In the genomic region with DNA sequence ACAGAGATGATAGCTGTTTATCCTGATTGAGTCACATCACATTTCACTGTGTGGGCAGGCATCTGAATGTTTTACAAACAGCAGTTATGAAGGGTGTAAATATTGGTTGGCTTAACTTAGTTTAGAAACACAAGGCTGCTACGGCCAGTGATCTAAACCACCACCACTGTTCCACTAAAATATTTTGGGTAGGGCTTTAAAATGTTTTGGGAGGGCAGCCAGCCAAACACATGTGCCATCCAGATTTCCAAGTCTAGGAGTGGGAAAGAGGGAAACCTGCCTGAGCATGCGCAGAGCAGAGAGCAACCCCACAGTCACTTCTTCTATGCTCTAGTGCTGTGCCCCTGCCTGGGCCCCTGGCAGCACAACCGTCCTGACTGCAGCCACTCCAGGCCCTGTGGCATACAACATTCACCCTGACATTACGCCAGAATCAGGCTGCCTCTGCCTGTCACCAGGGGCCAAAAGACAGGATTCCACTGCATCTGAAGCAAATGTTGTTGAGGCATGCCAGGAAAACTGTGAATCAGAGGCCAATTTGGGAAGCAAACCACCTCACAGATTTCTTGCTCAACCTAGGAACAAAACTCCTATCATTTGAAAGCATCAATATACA, we compare ENCODE assay signal across 12 cellular contexts.
DNase-seq lines count a peak whose midpoint lies in the region; ATAC-seq and TF ChIP-seq lines count a peak whose summit lies in the region.
"Had no signal": no experiment of that assay in that cellular context is flagged by ENCODE, and none has a peak within 500 bp of the region (broad histone marks: within the 10 kb centered on the region; RNA-seq: fewer than 3 reads in every experiment).

No MANE protein-coding gene starts in this region.

- no peak for ATAC-seq in HG02588 (IDR thresholded peaks at IDR 0.05; ENCODE audit: unreplicated experiment)

- H3K9me3 ChIP-seq in esophagus squamous epithelium: no peaks in the 10 kb centered on the region
- H3K9me3 ChIP-seq in muscle layer of duodenum (ENCODE audit: control insufficient read depth in 1 of 2, low read length in 2 of 2): no peaks in the 10 kb centered on the region
- H3K9me3 ChIP-seq in prostate gland: no peaks in the 10 kb centered on the region
- H3K9me3 ChIP-seq: BLaER1 had no signal

- H3K27ac ChIP-seq in ACC112 (ENCODE audit: low read depth, low read length): peak overlapping the region; percentile 91
- H3K27ac ChIP-seq in esophagus squamous epithelium: peak overlapping the region in 3 of 4 donors; percentile 42 to 84 (median 47)
- peak overlapping the region; percentile 3 for H3K27ac ChIP-seq in muscle layer of duodenum (ENCODE audit: low read length)
- no peak overlapping the region for H3K27ac ChIP-seq in prostate gland
- H3K27ac ChIP-seq: BLaER1 had no signal

- intact Hi-C loops in esophagus squamous epithelium (cut with DNase I) (no loop called here), prostate gland (cut with DNase I) (no loop called here)

- H3K27me3 ChIP-seq in ACC112 (ENCODE audit: insufficient read depth, low read length) (no peaks in the 10 kb centered on the region), esophagus squamous epithelium (no peaks in the 10 kb centered on the region), muscle layer of duodenum (ENCODE audit: low read depth, low read length) (no peaks in the 10 kb centered on the region), prostate gland (replicated peaks; ENCODE audit: insufficient read depth) (no peaks in the 10 kb centered on the region)
- H3K27me3 ChIP-seq: BLaER1 had no signal

- H3K4me3 ChIP-seq in ACC112 (ENCODE audit: low read depth, low read length): peak overlapping the region; percentile 40
- no peak overlapping the region for H3K4me3 ChIP-seq in esophagus squamous epithelium
- H3K4me3 ChIP-seq in muscle layer of duodenum (ENCODE audit: low read depth in 1 of 2, low read length in 2 of 2): no peak overlapping the region
- no peak overlapping the region for H3K4me3 ChIP-seq in prostate gland
- H3K4me3 ChIP-seq: BLaER1 had no signal

- DNase-seq in NCI-H460 (ENCODE audit: extremely low read depth, low read depth) (peak; percentile 85), esophagus squamous epithelium (lab: John Stamatoyannopoulos, UW) (no peak), DMS114 treated with DMSO at 0.1 percent for 48 hours (lab: John Stamatoyannopoulos, UW; ENCODE audit: unreplicated experiment) (no peak), NCI-H2171 (lab: John Stamatoyannopoulos, UW) (no peak), prostate gland (ENCODE audit: low spot score) (no peak)
- DNase-seq: activated CD8-positive, alpha-beta memory T cell treated with anti-CD3 and anti-CD28 coated beads for 24 hours; foreskin melanocyte; NCI-H526 treated with DMSO at 0.1 percent for 48 hours had no signal

- H3K4me1 ChIP-seq in ACC112 (ENCODE audit: control insufficient read depth, insufficient read depth, low read length, unreplicated experiment) (peaks cover 37% of the 10 kb centered on the region), esophagus squamous epithelium (peaks cover 0 to 14% (median 0%) of the 10 kb centered on the region in 3 donors), muscle layer of duodenum (ENCODE audit: control insufficient read depth in 1 of 2, insufficient read depth in 2 of 2, low read length in 2 of 2) (peaks cover 0 to 5% of the 10 kb centered on the region in 2 donors), prostate gland (replicated peaks) (no peaks in the 10 kb centered on the region)
- H3K4me1 ChIP-seq: BLaER1 had no signal

- no peaks in the 10 kb centered on the region for H3K79me2 ChIP-seq in ACC112 (ENCODE audit: control insufficient read depth, insufficient read depth, low read length, unreplicated experiment)

- H3K36me3 ChIP-seq in ACC112 (ENCODE audit: insufficient read depth, low read length): no peaks in the 10 kb centered on the region
- H3K36me3 ChIP-seq in esophagus squamous epithelium: no peaks in the 10 kb centered on the region
- H3K36me3 ChIP-seq in muscle layer of duodenum (ENCODE audit: control insufficient read depth in 1 of 2, insufficient read depth in 2 of 2, low read length in 2 of 2): peaks cover 0 to 4% of the 10 kb centered on the region in 2 donors
- H3K36me3 ChIP-seq in prostate gland: no peaks in the 10 kb centered on the region
- H3K36me3 ChIP-seq: BLaER1 had no signal

- TF ChIP-seq POLR2A in esophagus squamous epithelium (IDR thresholded peaks at IDR 0.05): no peak
- TF ChIP-seq POLR2A in prostate gland (IDR thresholded peaks at IDR 0.05): no peak

- WGBS in esophagus squamous epithelium, 2 donors: 26 to 33% methylated on average over 2 to 3 of the region's 4 CpGs
- 29% methylated on average over 4 of the region's 4 CpGs for WGBS in prostate gland

- peak overlapping the region; percentile 16 for H2AFZ ChIP-seq in ACC112 (ENCODE audit: low read length, unreplicated experiment)

- TF ChIP-seq CTCF in esophagus squamous epithelium (IDR thresholded peaks at IDR 0.05) (no peak), prostate gland (IDR thresholded peaks at IDR 0.05) (no peak)

Comparison
In these comparisons a context has a peak if more than half of its experiments do, and no peak if none do; other contexts are left out.
1. H3K27ac ChIP-seq: peak in ACC112 (single experiment), esophagus squamous epithelium (3 of 4) and muscle layer of duodenum (single experiment); none in prostate gland (0 of 2).